Comparison of ENCODE assay signal across 8 cellular contexts in the genomic region with DNA sequence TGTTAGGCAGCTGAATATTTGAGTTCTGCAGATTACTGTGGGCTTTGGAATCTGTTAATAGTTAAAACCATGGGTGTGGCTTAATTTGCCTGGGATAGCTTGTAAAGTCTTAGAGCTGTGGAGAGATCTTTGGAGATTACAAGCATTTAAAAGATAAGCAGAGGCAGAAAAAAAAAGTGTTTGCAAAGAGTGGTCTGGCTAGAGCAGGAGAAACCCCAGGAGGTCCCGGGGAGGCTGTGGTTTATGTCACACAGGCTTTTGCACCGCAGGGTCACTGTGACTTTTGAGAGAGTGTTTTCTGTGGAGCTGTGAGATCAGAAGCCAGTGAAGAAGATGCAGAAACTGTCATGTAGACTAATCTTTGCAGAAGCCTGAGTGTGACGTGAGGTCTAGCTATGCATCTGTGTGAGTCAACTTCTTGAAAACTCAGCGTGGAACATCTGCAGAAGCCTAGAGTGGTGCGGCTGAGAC.
DNase-seq lines count a peak whose midpoint lies in the region; ATAC-seq, FAIRE-seq and TF ChIP-seq lines count a peak whose summit lies in the region.

No MANE protein-coding gene starts in this region.

- H3K9me3 ChIP-seq in muscle layer of colon (ENCODE audit: low read length) = no peaks in the 10 kb centered on the region

- H3K4me1 ChIP-seq in muscle layer of colon (ENCODE audit: insufficient read depth, low read length) = peaks cover 89% of the 10 kb centered on the region

- TF ChIP-seq CTCF in AG10803 (conservative IDR thresholded peaks at IDR 0.05; ENCODE audit: low read length) = no peak
- no peak for TF ChIP-seq CTCF in HFF-Myc (IDR thresholded peaks at IDR 0.05; ENCODE audit: low read depth, low read length, missing control alignments)

- no peak for ATAC-seq in GM19452 (IDR thresholded peaks at IDR 0.05; ENCODE audit: unreplicated experiment)
- ATAC-seq in HG03039 (IDR thresholded peaks at IDR 0.05; ENCODE audit: unreplicated experiment) = no peak

- H3K9ac ChIP-seq in muscle layer of colon (ENCODE audit: low read length) = no peak overlapping the region

- H3K27me3 ChIP-seq in muscle layer of colon (ENCODE audit: control insufficient read depth in 1 of 2, insufficient read depth in 2 of 2, low read length in 2 of 2) = no peaks in the 10 kb centered on the region

- H3K36me3 ChIP-seq in muscle layer of colon (ENCODE audit: insufficient read depth, low read length) = no peaks in the 10 kb centered on the region

- peak overlapping the region; percentile 4 for H3K27ac ChIP-seq in muscle layer of colon (ENCODE audit: low read depth, low read length)

- no peak overlapping the region for H3K4me3 ChIP-seq in AG10803 (ENCODE audit: low read length)
- H3K4me3 ChIP-seq in HFF-Myc (replicated peaks; ENCODE audit: low read depth, low read length) = no peak overlapping the region
- no peak overlapping the region for H3K4me3 ChIP-seq in muscle layer of colon (ENCODE audit: low read depth in 1 of 2, low read length in 2 of 2)

- no peak for FAIRE-seq in urothelium cell line (lab: Jason Lieb, UNC)

- DNase-seq in AG10803 (ENCODE audit: low read depth) (peak; percentile 75), HFF-Myc (ENCODE audit: extremely low read depth, low read depth) (peak; percentile 36), NCI-H510A (lab: John Stamatoyannopoulos, UW) (no peak), urothelium cell line (ENCODE audit: low spot score) (no peak)
- peak; percentile 72 for DNase-seq in activated CD8-positive, alpha-beta memory T cell treated with anti-CD3 and anti-CD28 coated beads, Interleukin-2, amount 50 U/mL, for 48 hours

Comparison
In these comparisons a context has a peak if more than half of its experiments do, and no peak if none do; other contexts are left out.
1. DNase-seq: peak in AG10803 (single experiment), HFF-Myc (single experiment) and activated CD8-positive, alpha-beta memory T cell treated with anti-CD3 and anti-CD28 coated beads, Interleukin-2, amount 50 U/mL, for 48 hours (single experiment); none in NCI-H510A (single experiment) and urothelium cell line (single experiment).